In genomic region chr9:25677301-25678146, GRCh38 we compare ENCODE assay signal across 7 cellular contexts. TPM values are rescaled to one million over a fixed set of nuclear protein-coding genes. Genes with fewer than 3 reads are reported as not detected.
A peak's percentile ranks its signal among the peaks of the same experiment; 100 is the strongest.
DNase-seq lines count a peak whose midpoint lies in the region; ATAC-seq and TF ChIP-seq lines count a peak whose summit lies in the region.

No MANE protein-coding gene starts in this region.

- H3K27ac Mint-ChIP-seq in immature natural killer cell = peak overlapping the region in 2 of 6 donors; percentile 19 to 67

- ATAC-seq in HG03095 (IDR thresholded peaks at IDR 0.05; ENCODE audit: unreplicated experiment) (peak; percentile 69), PC-3 (peak; percentile 89)

- H3K9me3 Mint-ChIP-seq in immature natural killer cell = peaks cover 2 to 12% (median 9%) of the 10 kb centered on the region in 6 donors

- H3K36me3 Mint-ChIP-seq in immature natural killer cell = no peaks in the 10 kb centered on the region

- H4K20me1 ChIP-seq in PC-3 (ENCODE audit: low read length) = no peaks in the 10 kb centered on the region

- TF ChIP-seq POLR2A in GM15510 (IDR thresholded peaks at IDR 0.05; ENCODE audit: borderline replicate concordance, extremely low read depth, insufficient read length) = peak; percentile 55

- peaks cover 12 to 16% of the 10 kb centered on the region in 2 donors for H3K4me1 Mint-ChIP-seq in immature natural killer cell

- intact Hi-C loops in PC-3 (cut with micrococcal nuclease) = no loop called here

- H3F3A ChIP-seq in PC-3 (ENCODE audit: low read length, unreplicated experiment) = no peaks in the 10 kb centered on the region

- H3K27me3 Mint-ChIP-seq in immature natural killer cell (ENCODE audit: low read depth in 3 of 3) = peaks cover 0 to 2% (median 1%) of the 10 kb centered on the region in 3 donors

- DNase-seq in PC-3 (peak; percentile 66), choroid plexus epithelial cell (ENCODE audit: low read depth) (peak; percentile 53), immature natural killer cell (peak; percentile 37 to 47 (median 45)), NCI-H1105 (lab: John Stamatoyannopoulos, UW) (no peak)

- H2AFZ ChIP-seq in PC-3 (ENCODE audit: low read length) = peak overlapping the region; percentile 94

- H3K9me2 ChIP-seq in PC-3 (replicated peaks; ENCODE audit: low read length) = no peaks in the 10 kb centered on the region

- H3K79me2 ChIP-seq in PC-3 (ENCODE audit: low read length) = no peaks in the 10 kb centered on the region

- H3K9ac ChIP-seq in PC-3 (ENCODE audit: low read length) = peak overlapping the region; percentile 90
- H3K9ac ChIP-seq in skeletal muscle tissue (ENCODE audit: low read depth in 1 of 3, low read length in 3 of 3) = peak overlapping the region; percentile 81 to 91 (median 84)

- H3K4me3 Mint-ChIP-seq in immature natural killer cell = peak overlapping the region; percentile 68 to 80 (median 71)

- H3K27ac ChIP-seq in PC-3 (ENCODE audit: low read length) (peak overlapping the region; percentile 68), skeletal muscle tissue (ENCODE audit: low read depth, low read length) (peak overlapping the region; percentile 92)

- H3K4me2 ChIP-seq in PC-3 (ENCODE audit: low read length) = peak overlapping the region; percentile 96

- CTCF ChIA-PET in PC-3 (lab: Charles Lee) = no interaction called here

- H3K9me3 ChIP-seq in PC-3 (ENCODE audit: low read length) = no peaks in the 10 kb centered on the region
- H3K9me3 ChIP-seq in skeletal muscle tissue (ENCODE audit: control insufficient read depth in 3 of 3, low read length in 3 of 3) = no peaks in the 10 kb centered on the region

- H3K27me3 ChIP-seq in PC-3 (ENCODE audit: low read length) (no peaks in the 10 kb centered on the region), skeletal muscle tissue (ENCODE audit: control insufficient read depth in 3 of 3, insufficient read depth in 3 of 3, low read length in 3 of 3) (no peaks in the 10 kb centered on the region)

- POLR2A ChIA-PET in PC-3 (lab: Charles Lee; ENCODE audit: unreplicated experiment) = no interaction called here

- BruUV-seq in PC-3 (replicated peaks; lab: Mats Ljungman, UMichigan) = TSS peak; percentile 91

- H3K4me3 ChIP-seq in PC-3 (ENCODE audit: low read length) = peak overlapping the region; percentile 77
- H3K4me3 ChIP-seq in choroid plexus epithelial cell (ENCODE audit: low read depth, low read length) = peak overlapping the region; percentile 66
- peak overlapping the region; percentile 66 to 83 (median 80) for H3K4me3 ChIP-seq in skeletal muscle tissue (ENCODE audit: low read length in 3 of 3)

- H3K36me3 ChIP-seq in PC-3 (ENCODE audit: low read depth, low read length) (no peaks in the 10 kb centered on the region), skeletal muscle tissue (ENCODE audit: control insufficient read depth in 3 of 3, insufficient read depth in 3 of 3, low read length in 3 of 3) (no peaks in the 10 kb centered on the region)

- H3K4me1 ChIP-seq in PC-3 (ENCODE audit: insufficient read depth, low read length) (peaks cover 13% of the 10 kb centered on the region), skeletal muscle tissue (ENCODE audit: control insufficient read depth in 3 of 3, insufficient read depth in 3 of 3, low read length in 3 of 3) (peaks cover 0 to 13% (median 3%) of the 10 kb centered on the region in 3 donors)

- TF ChIP-seq CTCF in PC-3 (conservative IDR thresholded peaks at IDR 0.05; ENCODE audit: low read depth, low read length) = no peak
- TF ChIP-seq CTCF in choroid plexus epithelial cell (conservative IDR thresholded peaks at IDR 0.05; ENCODE audit: low read depth, low read length) = no peak

RNA-seq across cellular contexts. Expression of gene TUSC1, which starts 0.7 kb away (rescaled TPM):
- total RNA-seq in PC-3 (2014; rRNA removed) (15.1 and 19.0 TPM in 2 replicates), skeletal muscle tissue (9.9 TPM)
- 1 to 10 TPM in 2 of 3 donors, under 1 TPM in 1; 0.63 to 1.6 (median 1.1) TPM for polyA plus RNA-seq in immature natural killer cell
